ENCODE assay signal across 11 cellular contexts in the genomic region with DNA sequence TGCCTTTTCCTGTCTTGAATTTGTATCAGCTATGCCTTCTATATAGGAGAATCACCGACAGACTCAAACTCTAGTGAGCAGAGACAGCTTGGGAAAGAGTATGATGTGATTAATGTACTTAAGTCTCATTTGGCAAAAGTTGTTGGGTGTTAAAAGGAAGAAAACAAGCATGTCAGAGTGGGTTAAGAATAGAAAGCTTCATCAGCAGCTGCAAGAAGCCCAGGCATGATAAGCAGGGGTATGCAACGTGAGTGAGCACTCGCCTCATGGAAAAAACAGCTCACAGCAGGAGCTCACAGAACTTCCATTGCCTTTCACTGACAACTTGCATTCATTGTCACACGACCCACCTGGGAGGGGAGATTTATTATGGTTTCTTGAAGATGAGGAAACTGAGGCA. TPM values are rescaled to one million over a fixed set of nuclear protein-coding genes. Genes with fewer than 3 reads are reported as not detected.
A peak's percentile ranks its signal among the peaks of the same experiment; 100 is the strongest.
DNase-seq lines count a peak whose midpoint lies in the region; ATAC-seq and TF ChIP-seq lines count a peak whose summit lies in the region.
"Had no signal": no experiment of that assay in that cellular context is flagged by ENCODE, and none has a peak within 500 bp of the region (broad histone marks: within the 10 kb centered on the region; RNA-seq: fewer than 3 reads in every experiment).

No MANE protein-coding gene starts in this region.

- peak overlapping the region; percentile 93 for H3K27ac ChIP-seq in left ventricle myocardium inferior (replicated peaks)
- H3K27ac ChIP-seq: colonic mucosa had no signal

- peak overlapping the region; percentile 46 for H3K4me3 ChIP-seq in left ventricle myocardium inferior
- H3K4me3 ChIP-seq: colonic mucosa, mucosa of descending colon had no signal

- H3K27me3 ChIP-seq in left ventricle myocardium inferior (ENCODE audit: low read depth) = no peaks in the 10 kb centered on the region
- H3K27me3 ChIP-seq: colonic mucosa had no signal

- peak overlapping the region; percentile 9 for H3K4me3 Mint-ChIP-seq in activated T-cell treated with anti-CD3 and anti-CD28 coated beads, Interleukin-2, amount 50 U/mL, for 4 hours

- intact Hi-C loops in left ventricle myocardium inferior (cut with micrococcal nuclease) = no loop called here

- no peaks in the 10 kb centered on the region for H3K36me3 Mint-ChIP-seq in activated T-cell treated with anti-CD3 and anti-CD28 coated beads, Interleukin-2, amount 50 U/mL, for 4 hours (ENCODE audit: insufficient read depth)

- no peaks in the 10 kb centered on the region for H3K9me3 Mint-ChIP-seq in activated T-cell treated with anti-CD3 and anti-CD28 coated beads, Interleukin-2, amount 50 U/mL, for 4 hours

- no peaks in the 10 kb centered on the region for H3K36me3 ChIP-seq in left ventricle myocardium inferior
- H3K36me3 ChIP-seq: colonic mucosa had no signal

- peaks cover 32% of the 10 kb centered on the region for H3K4me1 ChIP-seq in left ventricle myocardium inferior
- H3K4me1 ChIP-seq: colonic mucosa had no signal

- DNase-seq in OCI-M1 (lab: John Stamatoyannopoulos, UW) = peak; percentile 75
- DNase-seq in activated T-cell treated with anti-CD3 and anti-CD28 coated beads, Interleukin-2, amount 50 U/mL, for 4 hours = peak; percentile 51
- DNase-seq in left ventricle myocardium inferior = peak; percentile 36
- DNase-seq in stimulated activated CD4-positive, alpha-beta T cell treated with anti-CD3 and anti-CD28 coated beads, TNF-alpha, amount 100 ng/mL, for 4 hours (ENCODE audit: low read depth in 3 of 3) = peak in 2 of 3 experiments; percentile 18 to 23
- DNase-seq in mesenteric fat pad (ENCODE audit: low spot score) = no peak
- no peak for DNase-seq in HCEC 1CT
- DNase-seq in amniotic stem cell (lab: John Stamatoyannopoulos, UW) = no peak
- DNase-seq: colonic mucosa, glutamatergic neuron, mucosa of descending colon, NCI-H1930 had no signal

- TF ChIP-seq CTCF in left ventricle myocardium inferior (IDR thresholded peaks at IDR 0.05; ENCODE audit: borderline replicate concordance) = no peak

- no peaks in the 10 kb centered on the region for H3K27me3 Mint-ChIP-seq in activated T-cell treated with anti-CD3 and anti-CD28 coated beads, Interleukin-2, amount 50 U/mL, for 4 hours (ENCODE audit: low read depth)

- ATAC-seq in activated T-cell treated with anti-CD3 and anti-CD28 coated beads, Interleukin-2, amount 50 U/mL, for 4 hours = peak; percentile 45 to 62
- ATAC-seq: mucosa of descending colon had no signal

- H3K4me1 Mint-ChIP-seq in activated T-cell treated with anti-CD3 and anti-CD28 coated beads, Interleukin-2, amount 50 U/mL, for 4 hours (ENCODE audit: low read depth) = peaks cover 54% of the 10 kb centered on the region

- H3K9me3 ChIP-seq in left ventricle myocardium inferior (replicated peaks) = no peaks in the 10 kb centered on the region
- H3K9me3 ChIP-seq: colonic mucosa, mucosa of descending colon had no signal

RNA-seq across cellular contexts. Expression of a gene that starts 35.9 kb away (rescaled TPM):
- 100 to 1,000 TPM; 183 to 213 (median 185) TPM for total RNA-seq in activated T-cell treated with anti-CD3 and anti-CD28 coated beads, Interleukin-2, amount 50 U/mL, for 4 hours
- total RNA-seq in left ventricle myocardium inferior (289 TPM), mesenteric fat pad (312 TPM)

RNA-seq across cellular contexts. Expression of a gene that starts 53.3 kb away (rescaled TPM):
- total RNA-seq in activated T-cell treated with anti-CD3 and anti-CD28 coated beads, Interleukin-2, amount 50 U/mL, for 4 hours = 1 to 10 TPM; 2.6 to 3.7 (median 2.7) TPM
- 4.6 TPM for total RNA-seq in left ventricle myocardium inferior
- 18.5 TPM for total RNA-seq in mesenteric fat pad

Comparison
In these comparisons a context has a peak if more than half of its experiments do, and no peak if none do; other contexts are left out.
1. DNase-seq: peak in OCI-M1 (single experiment), activated T-cell treated with anti-CD3 and anti-CD28 coated beads, Interleukin-2, amount 50 U/mL, for 4 hours (single experiment), left ventricle myocardium inferior (single experiment) and stimulated activated CD4-positive, alpha-beta T cell treated with anti-CD3 and anti-CD28 coated beads, TNF-alpha, amount 100 ng/mL, for 4 hours (2 of 3); none in mesenteric fat pad (single experiment), HCEC 1CT (single experiment) and amniotic stem cell (single experiment).